ENCODE assay signal across 19 cellular contexts in the genomic region with DNA sequence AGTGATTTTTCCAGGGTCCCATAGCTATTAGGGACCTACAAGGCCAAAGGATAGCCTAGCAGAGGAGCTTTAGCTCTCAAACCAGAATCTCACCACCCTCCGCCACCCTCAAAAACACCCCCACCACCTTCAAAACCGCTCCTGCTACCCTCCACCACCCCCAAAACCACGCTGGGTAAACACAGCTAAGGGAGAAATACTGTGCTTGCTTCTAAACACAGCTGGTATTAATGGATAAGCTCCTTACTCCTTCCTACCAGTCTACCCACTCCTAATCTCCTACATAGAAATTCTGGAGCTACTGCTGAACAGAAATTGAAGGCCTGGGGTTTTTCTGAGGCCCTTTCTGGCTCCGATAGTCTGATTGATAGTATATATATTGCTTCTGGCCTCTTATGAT. TPM values are rescaled to one million over a fixed set of nuclear protein-coding genes. Genes with fewer than 3 reads are reported as not detected.
DNase-seq lines count a peak whose midpoint lies in the region; ATAC-seq, FAIRE-seq and TF ChIP-seq lines count a peak whose summit lies in the region.
"Had no signal": no experiment of that assay in that cellular context is flagged by ENCODE, and none has a peak within 500 bp of the region (broad histone marks: within the 10 kb centered on the region; RNA-seq: fewer than 3 reads in every experiment).

No MANE protein-coding gene starts in this region.

- peak overlapping the region; percentile 34; the same call in 1 of the 2 replicates for H3K4me2 ChIP-seq in BLaER1

- intact Hi-C loops in pancreas (cut with DNase I): no loop called here
- intact Hi-C loops in activated naive CD4-positive, alpha-beta T cell treated with anti-CD3 and anti-CD28 coated beads for 36 hours (cut with micrococcal nuclease): no loop called here

- peaks cover 46% of the 10 kb centered on the region for H3K4me1 ChIP-seq in BLaER1
- peaks cover 11 to 25% (median 21%) of the 10 kb centered on the region in 3 donors for H3K4me1 ChIP-seq in pancreas

- H3K4me1 Mint-ChIP-seq in endothelial cell (ENCODE audit: unreplicated experiment) (peaks cover 9% of the 10 kb centered on the region), neural crest cell (peaks cover 41% of the 10 kb centered on the region)
- peaks cover 10% of the 10 kb centered on the region for H3K4me1 Mint-ChIP-seq in activated naive CD4-positive, alpha-beta T cell treated with anti-CD3 and anti-CD28 coated beads for 36 hours (ENCODE audit: low read depth)

- peak; percentile 3 for DNase-seq in H7
- no peak for DNase-seq in endothelial cell (ENCODE audit: low spot score)
- DNase-seq in neural crest cell (ENCODE audit: low read depth, low spot score): no peak
- no peak for DNase-seq in pancreas
- no peak for DNase-seq in activated naive CD4-positive, alpha-beta T cell treated with anti-CD3 and anti-CD28 coated beads for 36 hours
- DNase-seq: 8988T; AML-193; Calu3; CD4-positive, CD25-positive, alpha-beta regulatory T cell; DMS 273 treated with DMSO at 0.1 percent for 48 hours; HCEC 1CT had no signal

- H3K36me3 Mint-ChIP-seq in endothelial cell (ENCODE audit: low read depth, unreplicated experiment) (peaks cover 13% of the 10 kb centered on the region), neural crest cell (ENCODE audit: low read depth) (peaks cover 18% of the 10 kb centered on the region)
- no peaks in the 10 kb centered on the region for H3K36me3 Mint-ChIP-seq in activated naive CD4-positive, alpha-beta T cell treated with anti-CD3 and anti-CD28 coated beads for 36 hours (ENCODE audit: low read depth)
- H3K36me3 Mint-ChIP-seq: CD4-positive, CD25-positive, alpha-beta regulatory T cell; IgD-negative memory B cell had no signal

- H3K4me3 ChIP-seq in BLaER1 (no peak overlapping the region), H7 (ENCODE audit: insufficient read depth, low read depth, low read length) (no peak overlapping the region), pancreas (no peak overlapping the region)
- H3K4me3 ChIP-seq: BLaER1 treated with 17β-estradiol and CSF1 and Interleukin-3, amounts not matched to agents 10 nM and 100 nM; GM12878 had no signal

- ATAC-seq in GM21528 (IDR thresholded peaks at IDR 0.05; ENCODE audit: low FRiP score, unreplicated experiment) (no peak), pancreas (no peak)
- ATAC-seq: GM12878 had no signal

- H3K27me3 ChIP-seq in BLaER1 (peaks cover 22% of the 10 kb centered on the region), H7 (ENCODE audit: control insufficient read depth, insufficient read depth, low read length) (no peaks in the 10 kb centered on the region; the same call in 1 of the 2 replicates), pancreas (no peaks in the 10 kb centered on the region)

- H3K9me3 ChIP-seq in BLaER1 (peaks cover 11% of the 10 kb centered on the region), pancreas (no peaks in the 10 kb centered on the region)

- H3K4me3 Mint-ChIP-seq in endothelial cell (ENCODE audit: unreplicated experiment): peak overlapping the region; percentile 23
- H3K4me3 Mint-ChIP-seq in neural crest cell: peak overlapping the region; percentile 65
- no peak overlapping the region for H3K4me3 Mint-ChIP-seq in activated naive CD4-positive, alpha-beta T cell treated with anti-CD3 and anti-CD28 coated beads for 36 hours
- H3K4me3 Mint-ChIP-seq: CD4-positive, CD25-positive, alpha-beta regulatory T cell; IgD-negative memory B cell had no signal

- no peak overlapping the region for H3K9ac ChIP-seq in BLaER1
- H3K9ac ChIP-seq: BLaER1 treated with 17β-estradiol and CSF1 and Interleukin-3, amounts not matched to agents 10 nM and 100 nM had no signal

- CTCF ChIA-PET in activated naive CD4-positive, alpha-beta T cell treated with anti-CD3 and anti-CD28 coated beads for 36 hours (lab: Charles Lee): interaction anchor here (0.7 to 0.9 kb wide), 4 partner anchors 13 to 42 kb away, joined by 3 to 5 read pairs (median 4); no protein-coding TSS in a partner anchor

- WGBS in pancreas, 2 donors: 45 to 60% methylated on average over 4 of the region's 4 CpGs

- H3K27ac Mint-ChIP-seq in endothelial cell (ENCODE audit: unreplicated experiment) (no peak overlapping the region), neural crest cell (ENCODE audit: unreplicated experiment) (no peak overlapping the region)
- H3K27ac Mint-ChIP-seq in activated naive CD4-positive, alpha-beta T cell treated with anti-CD3 and anti-CD28 coated beads for 36 hours: no peak overlapping the region
- H3K27ac Mint-ChIP-seq: CD4-positive, CD25-positive, alpha-beta regulatory T cell; IgD-negative memory B cell had no signal

- TF ChIP-seq CTCF in endothelial cell (IDR thresholded peaks at IDR 0.05; ENCODE audit: unreplicated experiment) (no peak), neural crest cell (conservative IDR thresholded peaks at IDR 0.05) (no peak), pancreas (IDR thresholded peaks at IDR 0.05) (no peak)

- no peak for FAIRE-seq in pancreas (lab: Jason Lieb, UNC)
- FAIRE-seq: GM12878, GM19239, H1 had no signal

- no peak overlapping the region for H3K27ac ChIP-seq in BLaER1
- H3K27ac ChIP-seq in pancreas: no peak overlapping the region

- no peaks in the 10 kb centered on the region for H4K20me1 ChIP-seq in BLaER1
- H4K20me1 ChIP-seq: BLaER1 treated with 17β-estradiol and CSF1 and Interleukin-3, amounts not matched to agents 10 nM and 100 nM had no signal

- H3K36me3 ChIP-seq in BLaER1 (no peaks in the 10 kb centered on the region), H7 (replicated peaks; ENCODE audit: control insufficient read depth, insufficient read depth, low read length) (no peaks in the 10 kb centered on the region; the same call in none of the 2 replicates), pancreas (no peaks in the 10 kb centered on the region)

- no peaks in the 10 kb centered on the region for H3K9me3 Mint-ChIP-seq in endothelial cell (ENCODE audit: unreplicated experiment)
- peaks cover 5% of the 10 kb centered on the region for H3K9me3 Mint-ChIP-seq in neural crest cell
- H3K9me3 Mint-ChIP-seq in activated naive CD4-positive, alpha-beta T cell treated with anti-CD3 and anti-CD28 coated beads for 36 hours: no peaks in the 10 kb centered on the region

- peaks cover 5% of the 10 kb centered on the region for H3K27me3 Mint-ChIP-seq in endothelial cell (ENCODE audit: unreplicated experiment)
- peaks cover 5% of the 10 kb centered on the region for H3K27me3 Mint-ChIP-seq in neural crest cell (ENCODE audit: low read depth)
- H3K27me3 Mint-ChIP-seq in activated naive CD4-positive, alpha-beta T cell treated with anti-CD3 and anti-CD28 coated beads for 36 hours (ENCODE audit: low read depth): peaks cover 30% of the 10 kb centered on the region

RNA-seq across cellular contexts. Expression of gene LPCAT2, which starts 2.2 kb away (rescaled TPM):
- 5.0 and 6.1 TPM in 2 replicates for total RNA-seq in H7 (2014; rRNA removed; shearing (Covaris generic))
- total RNA-seq in endothelial cell (ENCODE audit: unreplicated experiment) (25.5 TPM), neural crest cell (7.2 and 7.9 TPM in 2 replicates), pancreas (10 to 100 TPM in 1 of 6 donors, 1 to 10 TPM in 5; 3.3 to 12.8 (median 5.3) TPM)
- polyA plus RNA-seq in pancreas: 1 to 10 TPM; 1.7 to 4.4 TPM
- total RNA-seq in activated naive CD4-positive, alpha-beta T cell treated with anti-CD3 and anti-CD28 coated beads for 36 hours: under 1 TPM; 0.12 to 0.32 TPM
- total RNA-seq: GM12878 had no signal
- polyA plus RNA-seq: IgD-negative memory B cell had no signal

RNA-seq across cellular contexts. Expression of gene MMP2, which starts 27.7 kb away (rescaled TPM):
- 33.7 and 36.7 TPM in 2 replicates for total RNA-seq in H7 (2014; rRNA removed; shearing (Covaris generic))
- total RNA-seq in endothelial cell (ENCODE audit: unreplicated experiment) (422 TPM), neural crest cell (138 and 153 TPM in 2 replicates), pancreas (100 to 1,000 TPM in 1 of 6 donors, 10 to 100 TPM in 4, 1 to 10 TPM in 1; 8.3 to 108 (median 28.0) TPM)
- 1 to 10 TPM; 6.5 to 8.4 TPM for polyA plus RNA-seq in pancreas
- not detected for total RNA-seq in activated naive CD4-positive, alpha-beta T cell treated with anti-CD3 and anti-CD28 coated beads for 36 hours
- total RNA-seq: Calu3 had no signal
- polyA plus RNA-seq: CD4-positive, CD25-positive, alpha-beta regulatory T cell; IgD-negative memory B cell had no signal

RNA-seq across cellular contexts. Expression of gene CAPNS2, which starts 59.8 kb away (rescaled TPM):
- 0.24 TPM in 1 of 2 replicates, not detected in the other for total RNA-seq in H7 (2014; rRNA removed; shearing (Covaris generic))
- 1.2 TPM for total RNA-seq in endothelial cell (ENCODE audit: unreplicated experiment)
- total RNA-seq in neural crest cell: 0.23 TPM in 1 of 2 replicates, not detected in the other
- total RNA-seq in pancreas: under 1 TPM in 2 of 6 donors, not detected in 4; 0.19 to 0.32 TPM
- polyA plus RNA-seq in pancreas: not detected
- total RNA-seq in activated naive CD4-positive, alpha-beta T cell treated with anti-CD3 and anti-CD28 coated beads for 36 hours: not detected
- total RNA-seq: Calu3; CD4-positive, CD25-positive, alpha-beta regulatory T cell; Daoy; GM12878; H1 had no signal
- polyA plus RNA-seq: CD4-positive, CD25-positive, alpha-beta regulatory T cell; GM12878; H1; IgD-negative memory B cell had no signal

Comparison
In these comparisons a context has a peak if more than half of its experiments do, and no peak if none do; other contexts are left out.
1. RNA of gene MMP2, which starts 27.7 kb away (total RNA-seq): 422 TPM in endothelial cell (single experiment), 138 to 153 TPM in neural crest cell, 8.3 to 108 TPM in pancreas and 33.7 to 36.7 TPM in H7; not detected in activated naive CD4-positive, alpha-beta T cell treated with anti-CD3 and anti-CD28 coated beads for 36 hours; every median in the first group is over 4 times any median in the second.